In genomic region chr7:13851756-13852155, GRCh38 we compare ENCODE assay signal across 12 cellular contexts.
DNase-seq lines count a peak whose midpoint lies in the region; TF ChIP-seq lines count a peak whose summit lies in the region.
"Had no signal": no experiment of that assay in that cellular context is flagged by ENCODE, and none has a peak within 500 bp of the region (broad histone marks: within the 10 kb centered on the region; RNA-seq: fewer than 3 reads in every experiment).

No MANE protein-coding gene starts in this region.

- no peaks in the 10 kb centered on the region for H4K20me1 ChIP-seq in smooth muscle cell (ENCODE audit: low read depth)

- DNase-seq in NCI-H748 (lab: John Stamatoyannopoulos, UW; ENCODE audit: unreplicated experiment) (peak; percentile 50), NCI-H748 treated with DMSO at 0.1 percent for 48 hours (lab: John Stamatoyannopoulos, UW) (no peak), NCI-H69 (lab: John Stamatoyannopoulos, UW) (peak; percentile 99), foreskin fibroblast (peak; percentile 62 to 70), smooth muscle cell (lab: John Stamatoyannopoulos, UW; ENCODE audit: unreplicated experiment) (no peak), HUDEP-2 (lab: John Stamatoyannopoulos, UW; ENCODE audit: unreplicated experiment in 76 of 76) (no peak), KG1 (lab: John Stamatoyannopoulos, UW) (no peak), T1000 (lab: John Stamatoyannopoulos, UW) (no peak)
- DNase-seq: body of pancreas; GF-D8; OCI-M1; stimulated activated naive CD4-positive, alpha-beta T cell had no signal

- H3K4me3 ChIP-seq in foreskin fibroblast (ENCODE audit: low read depth in 1 of 2, low read length in 2 of 2): no peak overlapping the region
- no peak overlapping the region for H3K4me3 ChIP-seq in smooth muscle cell
- H3K4me3 ChIP-seq: body of pancreas had no signal

- H3K9ac ChIP-seq in smooth muscle cell (ENCODE audit: low read depth): no peak overlapping the region

- H3K4me1 ChIP-seq in smooth muscle cell (ENCODE audit: low read depth): peaks cover 34% of the 10 kb centered on the region
- H3K4me1 ChIP-seq: body of pancreas had no signal

- TF ChIP-seq CTCF in foreskin fibroblast (IDR thresholded peaks at IDR 0.05; ENCODE audit: low read depth, low read length): no peak
- no peak for TF ChIP-seq CTCF in smooth muscle cell (IDR thresholded peaks at IDR 0.05; ENCODE audit: borderline replicate concordance, insufficient read depth, poor library complexity, severe bottlenecking)

- no peaks in the 10 kb centered on the region for H3K27me3 ChIP-seq in smooth muscle cell (ENCODE audit: low read depth)
- H3K27me3 ChIP-seq: body of pancreas had no signal

- H2AFZ ChIP-seq in smooth muscle cell (ENCODE audit: low read depth): no peak overlapping the region

- H3K27ac ChIP-seq in smooth muscle cell (ENCODE audit: low read depth): peak overlapping the region; percentile 91
- H3K27ac ChIP-seq: body of pancreas had no signal

- H3K9me3 ChIP-seq in smooth muscle cell (replicated peaks; ENCODE audit: low read depth): no peaks in the 10 kb centered on the region
- H3K9me3 ChIP-seq: body of pancreas had no signal

- H3K79me2 ChIP-seq in smooth muscle cell (ENCODE audit: low read depth): no peaks in the 10 kb centered on the region

- H3K4me2 ChIP-seq in smooth muscle cell: peak overlapping the region; percentile 26

- WGBS in smooth muscle cell (ENCODE audit: low lambda C conversion rate): 47% methylated on average over 4 of the region's 4 CpGs

- H3K36me3 ChIP-seq in smooth muscle cell (ENCODE audit: low read depth): no peaks in the 10 kb centered on the region

- peaks cover 7% of the 10 kb centered on the region for H3F3A ChIP-seq in smooth muscle cell (ENCODE audit: low read depth)

Comparison
In these comparisons a context has a peak if more than half of its experiments do, and no peak if none do; other contexts are left out.
1. DNase-seq: peak in NCI-H748 (single experiment), NCI-H69 (single experiment) and foreskin fibroblast (2 of 2); none in NCI-H748 treated with DMSO at 0.1 percent for 48 hours (single experiment), smooth muscle cell (single experiment), HUDEP-2 (0 of 76), KG1 (single experiment) and T1000 (single experiment).